11 cellular contexts compared by ENCODE assay signal in the genomic region with DNA sequence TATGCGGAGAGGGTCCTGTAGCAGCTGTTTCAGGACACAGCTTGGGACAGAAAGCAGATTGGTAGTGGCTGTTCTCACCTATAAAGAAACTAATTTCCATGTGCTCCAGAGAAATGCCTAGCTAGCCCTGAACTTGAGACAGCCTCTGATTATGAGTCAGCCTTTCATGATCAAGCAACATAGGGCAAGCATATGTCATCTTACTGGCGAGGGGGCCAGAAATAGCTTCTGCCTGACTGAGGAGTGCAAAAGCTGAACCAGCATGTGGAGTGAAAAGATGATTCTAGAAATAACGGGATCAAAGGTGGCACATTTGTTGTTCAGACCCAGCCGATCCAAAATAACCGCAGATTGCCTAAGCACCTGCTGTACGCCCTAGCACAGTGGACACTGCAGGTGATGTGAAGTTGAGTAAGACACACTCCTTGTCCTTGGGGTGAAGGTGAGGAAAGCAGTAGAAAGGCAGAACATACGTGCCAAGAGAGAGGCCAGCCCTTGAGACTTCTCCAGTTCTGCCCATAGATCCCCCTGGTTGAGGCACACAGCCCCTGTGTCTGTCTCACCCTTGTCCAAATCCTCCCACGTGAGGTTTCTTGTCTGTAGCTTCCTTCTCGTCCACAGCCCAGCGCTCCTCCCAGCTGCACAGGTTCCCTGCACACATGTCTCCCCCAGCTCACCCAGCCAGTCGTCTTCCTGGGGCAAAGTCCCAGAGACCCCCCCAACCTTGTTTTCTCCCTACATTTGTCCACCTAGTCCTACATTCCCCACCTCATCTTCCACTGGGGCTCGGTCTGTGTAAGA. TPM values are rescaled to one million over a fixed set of nuclear protein-coding genes. Genes with fewer than 3 reads are reported as not detected.
A peak's percentile ranks its signal among the peaks of the same experiment; 100 is the strongest.
DNase-seq lines count a peak whose midpoint lies in the region; ATAC-seq, FAIRE-seq and TF ChIP-seq lines count a peak whose summit lies in the region.
"Had no signal": no experiment of that assay in that cellular context is flagged by ENCODE, and none has a peak within 500 bp of the region (broad histone marks: within the 10 kb centered on the region; RNA-seq: fewer than 3 reads in every experiment).

No MANE protein-coding gene starts in this region.

- POLR2A ChIA-PET in RWPE1 (lab: Yijun Ruan, JAX; ENCODE audit: low non-redundant PET) = interaction anchor here (1.2 kb wide), 1 partner anchor 18 kb away, joined by 4 read pairs; a partner anchor contains a TSS

- no peak for FAIRE-seq in H54 (lab: Jason Lieb, UNC)
- FAIRE-seq: pancreas had no signal

- intact Hi-C loops in left cardiac atrium (cut with DNase I) = no loop called here

- peak overlapping the region; percentile 35; the same call in 1 of the 2 replicates for H3K27ac ChIP-seq in RWPE1
- H3K27ac ChIP-seq in foreskin keratinocyte = no peak overlapping the region
- H3K27ac ChIP-seq: colonic mucosa, pancreas had no signal

- CTCF ChIA-PET in RWPE1 (lab: Yijun Ruan, JAX) = interaction anchor here (1.1 kb wide), 1 partner anchor 296 kb away, joined by 3 read pairs; no protein-coding TSS in a partner anchor

- H3K4me1 ChIP-seq in foreskin keratinocyte = peaks cover 8% of the 10 kb centered on the region

- TF ChIP-seq CTCF in RWPE1 (conservative IDR thresholded peaks at IDR 0.05; ENCODE audit: low read depth) = no peak
- no peak for TF ChIP-seq CTCF in foreskin keratinocyte (conservative IDR thresholded peaks at IDR 0.05)
- TF ChIP-seq CTCF in omental fat pad (IDR thresholded peaks at IDR 0.05) = no peak

- no peaks in the 10 kb centered on the region for H3K27me3 ChIP-seq in foreskin keratinocyte
- H3K27me3 ChIP-seq: colonic mucosa, pancreas had no signal

- TF ChIP-seq POLR2A in H54 (IDR thresholded peaks at IDR 0.05; ENCODE audit: low read depth, low read length) = 0 out of 2 replicates have a peak, but pooled peaks have one; percentile 6

- DNase-seq in CD1c-positive myeloid dendritic cell (ENCODE audit: extremely low spot score) = peak; percentile 49
- peak; percentile 84 for DNase-seq in H54 (ENCODE audit: insufficient read length, low spot score)
- DNase-seq in RWPE1 (ENCODE audit: low spot score) = peak; percentile 47
- peak; percentile 51 to 70 for DNase-seq in foreskin keratinocyte
- DNase-seq in AML-193 (lab: John Stamatoyannopoulos, UW) = no peak
- no peak for DNase-seq in left cardiac atrium
- DNase-seq in omental fat pad (ENCODE audit: low spot score) = no peak
- DNase-seq: colonic mucosa, NCI-H748 treated with DMSO at 0.1 percent for 48 hours had no signal

- peak; percentile 55 for ATAC-seq in foreskin keratinocyte
- no peak for ATAC-seq in left cardiac atrium
- ATAC-seq in GM18519 (IDR thresholded peaks at IDR 0.05; ENCODE audit: low FRiP score, unreplicated experiment) = no peak
- no peak for ATAC-seq in omental fat pad (ENCODE audit: low FRiP score)
- ATAC-seq: pancreas had no signal

RNA-seq across cellular contexts. Expression of a gene that starts 2.7 kb away (rescaled TPM):
- total RNA-seq in foreskin keratinocyte = 40.9 and 45.4 TPM in 2 replicates
- 52.8 and 57.8 TPM in 2 replicates for polyA plus RNA-seq in foreskin keratinocyte
- total RNA-seq in left cardiac atrium = 10 to 100 TPM; 60.7 to 73.0 TPM
- 10 to 100 TPM; 51.9 to 91.9 (median 78.3) TPM for total RNA-seq in omental fat pad

RNA-seq across cellular contexts. Expression of a gene that starts 18.1 kb away (rescaled TPM):
- total RNA-seq in foreskin keratinocyte = 31.0 and 37.7 TPM in 2 replicates
- polyA plus RNA-seq in foreskin keratinocyte = 23.0 and 25.0 TPM in 2 replicates
- total RNA-seq in left cardiac atrium = 10 to 100 TPM; 14.3 to 24.8 TPM
- 10 to 100 TPM; 29.5 to 51.6 (median 40.1) TPM for total RNA-seq in omental fat pad

RNA-seq across cellular contexts. Expression of a gene that starts 38.1 kb away (rescaled TPM):
- total RNA-seq in foreskin keratinocyte = 71.1 and 77.1 TPM in 2 replicates
- 14.6 and 18.3 TPM in 2 replicates for polyA plus RNA-seq in foreskin keratinocyte
- 10 to 100 TPM; 40.6 to 44.4 TPM for total RNA-seq in left cardiac atrium
- total RNA-seq in omental fat pad = 10 to 100 TPM; 42.9 to 61.4 (median 54.9) TPM

Comparison
In these comparisons a context has a peak if more than half of its experiments do, and no peak if none do; other contexts are left out.
1. DNase-seq: peak in CD1c-positive myeloid dendritic cell (single experiment), H54 (single experiment), RWPE1 (single experiment) and foreskin keratinocyte (2 of 2); none in AML-193 (0 of 2), left cardiac atrium (single experiment) and omental fat pad (single experiment).